15 cellular contexts compared by ENCODE assay signal in genomic region chr6:75116946-75117345, GRCh38.
DNase-seq lines count a peak whose midpoint lies in the region; ATAC-seq and TF ChIP-seq lines count a peak whose summit lies in the region.
"Had no signal": no experiment of that assay in that cellular context is flagged by ENCODE, and none has a peak within 500 bp of the region (broad histone marks: within the 10 kb centered on the region; RNA-seq: fewer than 3 reads in every experiment).

No MANE protein-coding gene starts in this region.

- ATAC-seq in IMR-90 (ENCODE audit: low read depth), result no peak
- ATAC-seq: CD8-positive, alpha-beta T cell had no signal

- H3K4me2 ChIP-seq in IMR-90 (ENCODE audit: low read depth, low read length) (no peak overlapping the region), mesenchymal stem cell (ENCODE audit: low read length, poor library complexity, severe bottlenecking) (no peak overlapping the region), hepatocyte (no peak overlapping the region)

- peaks cover 6% of the 10 kb centered on the region for H3K9me1 ChIP-seq in IMR-90 (ENCODE audit: insufficient read depth, low read length)

- no peaks in the 10 kb centered on the region for H3K9me3 ChIP-seq in IMR-90 (ENCODE audit: control insufficient read depth, insufficient read depth, low read length)
- H3K9me3 ChIP-seq in mesenchymal stem cell (ENCODE audit: control insufficient read depth, low read length), result no peaks in the 10 kb centered on the region
- no peaks in the 10 kb centered on the region for H3K9me3 ChIP-seq in tibial artery
- no peaks in the 10 kb centered on the region for H3K9me3 ChIP-seq in ovary
- no peaks in the 10 kb centered on the region for H3K9me3 ChIP-seq in hepatocyte (ENCODE audit: low read depth)
- H3K9me3 ChIP-seq: BLaER1 treated with 17β-estradiol and CSF1 and Interleukin-3, amounts not matched to agents 10 nM and 100 nM; SJCRH30 had no signal

- no peaks in the 10 kb centered on the region for H3K79me2 ChIP-seq in hepatocyte

- H3K27me3 ChIP-seq in IMR-90 (ENCODE audit: control insufficient read depth, insufficient read depth, low read length) (no peaks in the 10 kb centered on the region), mesenchymal stem cell (ENCODE audit: control insufficient read depth in 1 of 2, insufficient read depth in 1 of 2, low read length in 2 of 2) (no peaks in the 10 kb centered on the region), tibial artery (no peaks in the 10 kb centered on the region), ovary (no peaks in the 10 kb centered on the region), hepatocyte (no peaks in the 10 kb centered on the region)
- H3K27me3 ChIP-seq: BLaER1 treated with 17β-estradiol and CSF1 and Interleukin-3, amounts not matched to agents 10 nM and 100 nM; SJCRH30 had no signal

- H2BK120ac ChIP-seq in IMR-90 (ENCODE audit: low read depth, low read length), result peak overlapping the region; percentile 51; the same call in 1 of the 2 replicates
- no peak overlapping the region for H2BK120ac ChIP-seq in mesenchymal stem cell (ENCODE audit: low read depth, low read length)

- TF ChIP-seq RAD21 in IMR-90 (IDR thresholded peaks at IDR 0.05; ENCODE audit: low read length), result no peak

- H2AFZ ChIP-seq in IMR-90 (replicated peaks; ENCODE audit: low read length, poor library complexity), result no peak overlapping the region
- H2AFZ ChIP-seq in mesenchymal stem cell (ENCODE audit: low read depth, low read length), result no peak overlapping the region
- no peak overlapping the region for H2AFZ ChIP-seq in hepatocyte

- no peak overlapping the region for H3K18ac ChIP-seq in IMR-90 (ENCODE audit: low read depth, low read length)
- H3K18ac ChIP-seq in mesenchymal stem cell (ENCODE audit: low read depth in 1 of 2, low read length in 2 of 2), result no peak overlapping the region

- no peak for TF ChIP-seq EP300 in ovary (IDR thresholded peaks at IDR 0.05)

- H2BK5ac ChIP-seq in IMR-90 (ENCODE audit: low read depth, low read length, poor library complexity, severe bottlenecking), result peak overlapping the region; percentile 70
- no peak overlapping the region for H2BK5ac ChIP-seq in mesenchymal stem cell (ENCODE audit: low read depth, low read length, poor library complexity, severe bottlenecking)

- no TSS peak for BruUV-seq in IMR-90 (replicated peaks; lab: Mats Ljungman, UMichigan)

- H3K4me3 ChIP-seq in IMR-90 (ENCODE audit: insufficient read depth, low read depth, low read length) (no peak overlapping the region), coronary artery (no peak overlapping the region), mesenchymal stem cell (ENCODE audit: insufficient read depth in 1 of 2, low read depth in 1 of 2, low read length in 2 of 2) (no peak overlapping the region), tibial artery (no peak overlapping the region), ovary (no peak overlapping the region), hepatocyte (no peak overlapping the region)
- H3K4me3 ChIP-seq: BLaER1 treated with 17β-estradiol and CSF1 and Interleukin-3, amounts not matched to agents 10 nM and 100 nM; SJCRH30 had no signal

- no peak overlapping the region for H3K56ac ChIP-seq in IMR-90 (ENCODE audit: extremely low read depth, insufficient read depth, low read length)

- H4K91ac ChIP-seq in IMR-90 (ENCODE audit: insufficient read depth, low read depth, low read length), result peak overlapping the region; percentile 58; the same call in 1 of the 2 replicates
- no peak overlapping the region for H4K91ac ChIP-seq in mesenchymal stem cell (ENCODE audit: low read length)

- CTCF ChIA-PET in IMR-90 (lab: Yijun Ruan, JAX), result interaction anchor here (1.4 kb wide), 1 partner anchor 57 kb away, joined by 4 read pairs; no protein-coding TSS in a partner anchor

- WGBS in IMR-90 (ENCODE audit: extremely low coverage in 2 of 2, insufficient read length in 1 of 2), 2 experiments, result no CpG with 5 or more reads among the region's 3 CpGs
- 85% methylated on average over 1 of the region's 3 CpGs for WGBS in mesenchymal stem cell
- WGBS in ovary, 3 donors, result 85 to 91% (median 89%) methylated on average over 3 of the region's 3 CpGs
- 93% methylated on average over 3 of the region's 3 CpGs for WGBS in hepatocyte (ENCODE audit: low lambda C conversion rate, missing lambda C conversion rate)

- H3K9ac ChIP-seq in IMR-90 (ENCODE audit: low read depth, low read length) (no peak overlapping the region), mesenchymal stem cell (ENCODE audit: low read length) (no peak overlapping the region)
- H3K9ac ChIP-seq: BLaER1 treated with 17β-estradiol and CSF1 and Interleukin-3, amounts not matched to agents 10 nM and 100 nM had no signal

- POLR2A ChIA-PET in IMR-90 (lab: Charles Lee; ENCODE audit: unreplicated experiment), result no interaction called here

- H4K8ac ChIP-seq in IMR-90 (ENCODE audit: low read depth in 2 of 2, low read length in 2 of 2) (peak overlapping the region in 1 of 2 experiments; percentile 53; a peak in 2 of 4 replicates), mesenchymal stem cell (ENCODE audit: low read length) (no peak overlapping the region)

- peak overlapping the region; percentile 67; the same call in 1 of the 2 replicates for H3K23ac ChIP-seq in IMR-90 (ENCODE audit: low read depth, low read length)
- H3K23ac ChIP-seq in mesenchymal stem cell (ENCODE audit: low read length in 2 of 2), result no peak overlapping the region

- dilution Hi-C loops in IMR-90 (cut with HindIII; ENCODE audit: low sequenced_read_pairs, unreplicated experiment), result no loop called here

- no peak overlapping the region for H2AK9ac ChIP-seq in IMR-90 (replicated peaks; ENCODE audit: low read depth, low read length, poor library complexity)

- DNase-seq in IMR-90 (peak; percentile 42), coronary artery (ENCODE audit: low spot score) (no peak), mesenchymal stem cell (peak; percentile 40), tibial artery (no peak), amniotic stem cell (lab: John Stamatoyannopoulos, UW) (no peak), ovary (no peak), hepatocyte (ENCODE audit: low spot score) (no peak)
- DNase-seq: CD8-positive, alpha-beta T cell; NCI-H1048; NCI-H1436; NCI-H2029; NCI-H345; NCI-H526; SJCRH30 had no signal

- H3K4me1 ChIP-seq in IMR-90 (ENCODE audit: control insufficient read depth, insufficient read depth, low read length) (peaks cover 6% of the 10 kb centered on the region; the same call in 1 of the 2 replicates), mesenchymal stem cell (ENCODE audit: control insufficient read depth, insufficient read depth, low read depth, low read length) (peaks cover 5% of the 10 kb centered on the region), tibial artery (peaks cover 0 to 56% (median 5%) of the 10 kb centered on the region in 4 donors), ovary (ENCODE audit: insufficient read depth) (no peaks in the 10 kb centered on the region), hepatocyte (ENCODE audit: insufficient read depth) (peaks cover 10% of the 10 kb centered on the region)
- H3K4me1 ChIP-seq: BLaER1 treated with 17β-estradiol and CSF1 and Interleukin-3, amounts not matched to agents 10 nM and 100 nM; SJCRH30 had no signal

- H2BK15ac ChIP-seq in IMR-90 (ENCODE audit: low read depth, low read length) (no peak overlapping the region), mesenchymal stem cell (ENCODE audit: low read depth, poor library complexity, severe bottlenecking) (no peak overlapping the region)

- H3K36me3 ChIP-seq in IMR-90 (ENCODE audit: control insufficient read depth, insufficient read depth, low read length), result peaks cover 38% of the 10 kb centered on the region
- H3K36me3 ChIP-seq in mesenchymal stem cell (ENCODE audit: control insufficient read depth in 1 of 2, insufficient read depth in 2 of 2, low read depth in 1 of 2, low read length in 2 of 2), result peaks cover 7 to 57% of the 10 kb centered on the region in 2 experiments
- peaks cover 0 to 6% (median 1%) of the 10 kb centered on the region in 3 donors for H3K36me3 ChIP-seq in tibial artery
- H3K36me3 ChIP-seq in ovary, result no peaks in the 10 kb centered on the region
- no peaks in the 10 kb centered on the region for H3K36me3 ChIP-seq in hepatocyte (replicated peaks; ENCODE audit: insufficient read depth, low read depth)
- H3K36me3 ChIP-seq: BLaER1 treated with 17β-estradiol and CSF1 and Interleukin-3, amounts not matched to agents 10 nM and 100 nM had no signal

- in situ Hi-C loops in IMR-90 (cut with MboI; ENCODE audit: low sequenced_read_pairs), result no loop called here

- intact Hi-C loops in IMR-90 (cut with micrococcal nuclease) (no loop called here), tibial artery (cut with DNase I; ENCODE audit: low total_unique reads) (no loop called here), ovary (cut with DNase I) (no loop called here)

- no peak overlapping the region for H3K4ac ChIP-seq in IMR-90 (ENCODE audit: low read depth, low read length)
- H3K4ac ChIP-seq in mesenchymal stem cell (ENCODE audit: low read depth in 1 of 2, low read length in 2 of 2), result no peak overlapping the region

- no peaks in the 10 kb centered on the region for H4K20me1 ChIP-seq in IMR-90 (ENCODE audit: insufficient read depth, low read length)
- no peaks in the 10 kb centered on the region for H4K20me1 ChIP-seq in hepatocyte (ENCODE audit: insufficient read depth, poor library complexity, severe bottlenecking)
- H4K20me1 ChIP-seq: BLaER1 treated with 17β-estradiol and CSF1 and Interleukin-3, amounts not matched to agents 10 nM and 100 nM had no signal

- H4K5ac ChIP-seq in IMR-90 (ENCODE audit: low read depth, low read length), result no peak overlapping the region

- H3K9me2 ChIP-seq in hepatocyte (replicated peaks; ENCODE audit: insufficient read depth), result no peaks in the 10 kb centered on the region

- TF ChIP-seq POLR2A in IMR-90 (IDR thresholded peaks at IDR 0.05; ENCODE audit: low read depth, low read length) (no peak), ovary (IDR thresholded peaks at IDR 0.05) (no peak)

- H2AK5ac ChIP-seq in IMR-90 (ENCODE audit: low read depth, low read length), result no peak overlapping the region
- H2AK5ac ChIP-seq in mesenchymal stem cell (ENCODE audit: low read length, severe bottlenecking), result no peak overlapping the region

- H2BK20ac ChIP-seq in IMR-90 (ENCODE audit: low read depth, low read length), result peak overlapping the region; percentile 38; the same call in 1 of the 2 replicates

- TF ChIP-seq CTCF in IMR-90 (conservative IDR thresholded peaks at IDR 0.05; ENCODE audit: low read depth, low read length) (no peak), coronary artery (IDR thresholded peaks at IDR 0.05) (no peak), tibial artery (IDR thresholded peaks at IDR 0.05) (no peak), ovary (IDR thresholded peaks at IDR 0.05) (no peak), hepatocyte (IDR thresholded peaks at IDR 0.05; ENCODE audit: poor library complexity) (no peak)

- H3K27ac ChIP-seq in IMR-90 (ENCODE audit: insufficient read depth, low read length) (no peak overlapping the region), coronary artery (peak overlapping the region; percentile 5 to 36), mesenchymal stem cell (ENCODE audit: low read length, poor library complexity, severe bottlenecking) (peak overlapping the region; percentile 79), tibial artery (peak overlapping the region; percentile 17 to 67), ovary (no peak overlapping the region), hepatocyte (no peak overlapping the region)
- H3K27ac ChIP-seq: BLaER1 treated with 17β-estradiol and CSF1 and Interleukin-3, amounts not matched to agents 10 nM and 100 nM; SJCRH30 had no signal

- no peak overlapping the region for H3K14ac ChIP-seq in IMR-90 (replicated peaks; ENCODE audit: low read depth, low read length)
- H3K14ac ChIP-seq in mesenchymal stem cell (ENCODE audit: low read length in 2 of 2), result no peak overlapping the region

- peaks cover 18 to 47% of the 10 kb centered on the region in 2 experiments for H3K79me1 ChIP-seq in IMR-90 (ENCODE audit: low read depth in 1 of 2, low read length in 2 of 2)
- peaks cover 8% of the 10 kb centered on the region for H3K79me1 ChIP-seq in mesenchymal stem cell (replicated peaks; ENCODE audit: low read length, poor library complexity, severe bottlenecking)

- H2BK12ac ChIP-seq in mesenchymal stem cell (ENCODE audit: low read length in 2 of 2), result no peak overlapping the region

Comparison
In these comparisons a context has a peak if more than half of its experiments do, and no peak if none do; other contexts are left out.
1. DNase-seq: peak in IMR-90 (single experiment) and mesenchymal stem cell (single experiment); none in coronary artery (single experiment), tibial artery (0 of 2), amniotic stem cell (single experiment), ovary (0 of 5) and hepatocyte (single experiment).
2. H3K27ac ChIP-seq: peak in coronary artery (2 of 2), mesenchymal stem cell (single experiment) and tibial artery (2 of 2); none in IMR-90 (single experiment), ovary (0 of 2) and hepatocyte (single experiment).